15 cellular contexts compared by ENCODE assay signal in genomic region chr15:62021991-62022600, GRCh38. TPM values are rescaled to one million over a fixed set of nuclear protein-coding genes. Genes with fewer than 3 reads are reported as not detected.
DNase-seq lines count a peak whose midpoint lies in the region; ATAC-seq, FAIRE-seq and TF ChIP-seq lines count a peak whose summit lies in the region.
"Had no signal": no experiment of that assay in that cellular context is flagged by ENCODE, and none has a peak within 500 bp of the region (broad histone marks: within the 10 kb centered on the region; RNA-seq: fewer than 3 reads in every experiment).

No MANE protein-coding gene starts in this region.

- no peak for ATAC-seq in GM21825 (IDR thresholded peaks at IDR 0.05; ENCODE audit: unreplicated experiment)

- no peaks in the 10 kb centered on the region for H3K36me3 ChIP-seq in astrocyte (ENCODE audit: insufficient read depth, low read length)
- no peaks in the 10 kb centered on the region for H3K36me3 ChIP-seq in mesendoderm (ENCODE audit: control insufficient read depth, insufficient read depth, low read length)
- H3K36me3 ChIP-seq in CD8-positive, alpha-beta memory T cell (ENCODE audit: insufficient read depth, low read length): peaks cover 11% of the 10 kb centered on the region

- no peaks in the 10 kb centered on the region for H3K9me3 ChIP-seq in astrocyte (ENCODE audit: insufficient read depth, low read depth, low read length)
- no peaks in the 10 kb centered on the region for H3K9me3 ChIP-seq in CD8-positive, alpha-beta memory T cell (ENCODE audit: low read length)

- H3K9me3 Mint-ChIP-seq in astrocyte (ENCODE audit: unreplicated experiment): peaks cover 1% of the 10 kb centered on the region
- no peaks in the 10 kb centered on the region for H3K9me3 Mint-ChIP-seq in CD8-positive, alpha-beta memory T cell
- H3K9me3 Mint-ChIP-seq: immature natural killer cell had no signal

- peaks cover 20% of the 10 kb centered on the region for H3K36me3 Mint-ChIP-seq in astrocyte (ENCODE audit: low read depth, unreplicated experiment)
- peaks cover 26 to 68% (median 41%) of the 10 kb centered on the region in 3 donors for H3K36me3 Mint-ChIP-seq in CD8-positive, alpha-beta memory T cell

- peaks cover 2% of the 10 kb centered on the region for H3K4me1 Mint-ChIP-seq in astrocyte (ENCODE audit: low read depth, unreplicated experiment)
- H3K4me1 Mint-ChIP-seq in CD8-positive, alpha-beta memory T cell: peaks cover 9 to 12% (median 10%) of the 10 kb centered on the region in 3 donors

- H3K27me3 ChIP-seq in astrocyte (ENCODE audit: insufficient read depth, low read length) (no peaks in the 10 kb centered on the region), mesendoderm (ENCODE audit: insufficient read depth, low read length, poor library complexity) (no peaks in the 10 kb centered on the region)
- no peaks in the 10 kb centered on the region for H3K27me3 ChIP-seq in CD8-positive, alpha-beta memory T cell (ENCODE audit: insufficient read depth, low read length, poor library complexity, severe bottlenecking)

- H4K5ac ChIP-seq in mesendoderm (ENCODE audit: low read length): no peak overlapping the region

- POLR2A ChIA-PET in CD8-positive, alpha-beta memory T cell (lab: Charles Lee): no interaction called here

- no peak overlapping the region for H3K56ac ChIP-seq in mesendoderm (ENCODE audit: low read length)

- no peak overlapping the region for H3K4ac ChIP-seq in mesendoderm (ENCODE audit: low read depth, low read length)

- H3K9ac ChIP-seq in astrocyte (ENCODE audit: low read length) (no peak overlapping the region), mesendoderm (ENCODE audit: low read length) (no peak overlapping the region)

- no peak overlapping the region for H3K23ac ChIP-seq in mesendoderm (ENCODE audit: low read length)

- H3K27ac ChIP-seq in astrocyte (ENCODE audit: low read depth, low read length) (no peak overlapping the region), mesendoderm (ENCODE audit: low read depth, low read length) (no peak overlapping the region)
- H3K27ac ChIP-seq in CD8-positive, alpha-beta memory T cell (ENCODE audit: low read depth, low read length): no peak overlapping the region

- H4K8ac ChIP-seq in mesendoderm (ENCODE audit: low read depth, low read length): no peak overlapping the region

- no peak overlapping the region for H2BK5ac ChIP-seq in mesendoderm (ENCODE audit: low read length)

- no CpG with 5 or more reads among the region's 3 CpGs for WGBS in mesendoderm (ENCODE audit: extremely low coverage, insufficient coverage, low lambda C conversion rate)

- H3K4me2 ChIP-seq in astrocyte (ENCODE audit: low read length) (no peak overlapping the region), mesendoderm (ENCODE audit: low read length) (no peak overlapping the region)

- CTCF ChIA-PET in CD8-positive, alpha-beta memory T cell (lab: Charles Lee): no interaction called here

- H3K79me1 ChIP-seq in mesendoderm (ENCODE audit: low read length): no peaks in the 10 kb centered on the region

- H2AK5ac ChIP-seq in mesendoderm (ENCODE audit: low read length): no peak overlapping the region

- FAIRE-seq in astrocyte (lab: Jason Lieb, UNC): no peak

- H3K18ac ChIP-seq in mesendoderm (ENCODE audit: low read length): no peak overlapping the region

- no peak overlapping the region for H2BK120ac ChIP-seq in mesendoderm (ENCODE audit: low read depth, low read length)

- no peak overlapping the region for H3K4me3 Mint-ChIP-seq in astrocyte (ENCODE audit: unreplicated experiment)
- no peak overlapping the region for H3K4me3 Mint-ChIP-seq in CD8-positive, alpha-beta memory T cell
- H3K4me3 Mint-ChIP-seq: activated CD4-positive, alpha-beta memory T cell treated with anti-CD3 and anti-CD28 coated beads for 36 hours; activated naive CD8-positive, alpha-beta T cell treated with anti-CD3 and anti-CD28 coated beads, Interleukin-2, amount 10 ng/mL, durations not matched to agents 7 days and 5 days; immature natural killer cell had no signal

- H3K79me2 ChIP-seq in astrocyte (ENCODE audit: insufficient read depth, low read length) (no peaks in the 10 kb centered on the region), mesendoderm (ENCODE audit: control insufficient read depth, insufficient read depth, low read length) (no peaks in the 10 kb centered on the region)

- in situ Hi-C loops in KBM-7 (cut with MboI; ENCODE audit: low pct_unique_long_range_greater_than_20kb, low sequenced_read_pairs): no loop called here

- no peak overlapping the region for H2BK15ac ChIP-seq in mesendoderm (replicated peaks; ENCODE audit: low read depth)

- no peak overlapping the region for H3K4me3 ChIP-seq in astrocyte (ENCODE audit: insufficient read depth, low read depth, low read length)
- H3K4me3 ChIP-seq in mesendoderm (ENCODE audit: low read length): no peak overlapping the region
- no peak overlapping the region for H3K4me3 ChIP-seq in CD8-positive, alpha-beta memory T cell (ENCODE audit: low read length)

- peak; percentile 9 for DNase-seq in DMS53 (lab: John Stamatoyannopoulos, UW)
- DNase-seq in DMS53 treated with DMSO at 0.1 percent for 48 hours (lab: John Stamatoyannopoulos, UW; ENCODE audit: unreplicated experiment): no peak
- peak; percentile 25 for DNase-seq in KBM-7
- no peak for DNase-seq in astrocyte (ENCODE audit: low read depth)
- DNase-seq in mesendoderm: peak; percentile 25
- DNase-seq in NCI-H1417 (lab: John Stamatoyannopoulos, UW): no peak
- DNase-seq in CD8-positive, alpha-beta memory T cell: no peak
- DNase-seq: 8988T; activated CD4-positive, alpha-beta memory T cell treated with anti-CD3 and anti-CD28 coated beads for 36 hours; activated naive CD8-positive, alpha-beta T cell treated with anti-CD3 and anti-CD28 coated beads, Interleukin-2, amount 10 ng/mL, durations not matched to agents 7 days and 5 days; immature natural killer cell; NCI-H2107; stimulated activated CD4-positive, alpha-beta T cell treated with anti-CD3 and anti-CD28 coated beads, Interleukin-1b, Interleukin-23, amount 100 ng/mL, for 48 hours had no signal

- H3K27ac Mint-ChIP-seq in astrocyte (ENCODE audit: unreplicated experiment): no peak overlapping the region
- H3K27ac Mint-ChIP-seq in CD8-positive, alpha-beta memory T cell: no peak overlapping the region
- H3K27ac Mint-ChIP-seq: activated CD4-positive, alpha-beta memory T cell treated with anti-CD3 and anti-CD28 coated beads for 36 hours; activated naive CD8-positive, alpha-beta T cell treated with anti-CD3 and anti-CD28 coated beads, Interleukin-2, amount 10 ng/mL, durations not matched to agents 7 days and 5 days had no signal

- H4K20me1 ChIP-seq in astrocyte (ENCODE audit: insufficient read depth, low read length): no peaks in the 10 kb centered on the region

- H3K27me3 Mint-ChIP-seq in astrocyte (ENCODE audit: low read depth, unreplicated experiment): no peaks in the 10 kb centered on the region
- H3K27me3 Mint-ChIP-seq in CD8-positive, alpha-beta memory T cell: no peaks in the 10 kb centered on the region
- H3K27me3 Mint-ChIP-seq: activated CD4-positive, alpha-beta memory T cell treated with anti-CD3 and anti-CD28 coated beads for 36 hours; activated naive CD8-positive, alpha-beta T cell treated with anti-CD3 and anti-CD28 coated beads, Interleukin-2, amount 10 ng/mL, durations not matched to agents 7 days and 5 days had no signal

- no peaks in the 10 kb centered on the region for H3K4me1 ChIP-seq in astrocyte (ENCODE audit: insufficient read depth, low read length)
- H3K4me1 ChIP-seq in mesendoderm (ENCODE audit: control insufficient read depth, low read depth, low read length): no peaks in the 10 kb centered on the region
- no peaks in the 10 kb centered on the region for H3K4me1 ChIP-seq in CD8-positive, alpha-beta memory T cell (ENCODE audit: insufficient read depth, low read length)

- peak; percentile 36 for TF ChIP-seq CTCF in astrocyte (IDR thresholded peaks at IDR 0.05; ENCODE audit: insufficient read depth, low read depth, low read length)

- no peak overlapping the region for H2AFZ ChIP-seq in astrocyte (ENCODE audit: low read depth, low read length)

RNA-seq across cellular contexts. Expression of gene VPS13C, which starts 38.2 kb away (rescaled TPM):
- 33.6 and 35.4 TPM in 2 replicates for total RNA-seq in astrocyte
- polyA plus RNA-seq in mesendoderm (2013, experiment 1 of 2): 2.4 TPM
- 2.5 TPM for polyA plus RNA-seq in mesendoderm (2013, experiment 2 of 2)
- total RNA-seq in CD8-positive, alpha-beta memory T cell: 10 to 100 TPM; 42.5 to 42.9 TPM
- polyA plus RNA-seq in CD8-positive, alpha-beta memory T cell: 15.8 TPM

RNA-seq across cellular contexts. Expression of gene C2CD4A, which starts 44.7 kb away (rescaled TPM):
- not detected in 2 replicates for total RNA-seq in astrocyte
- 0.01 TPM for polyA plus RNA-seq in mesendoderm (2013, experiment 1 of 2)
- polyA plus RNA-seq in mesendoderm (2013, experiment 2 of 2): 0.04 TPM
- total RNA-seq in CD8-positive, alpha-beta memory T cell: under 1 TPM; 0.09 to 0.13 TPM
- not detected for polyA plus RNA-seq in CD8-positive, alpha-beta memory T cell
- total RNA-seq: activated naive CD8-positive, alpha-beta T cell treated with anti-CD3 and anti-CD28 coated beads, Interleukin-2, amount 10 ng/mL, durations not matched to agents 7 days and 5 days had no signal
- polyA plus RNA-seq: immature natural killer cell, neural cell had no signal

Comparison
In these comparisons a context has a peak if more than half of its experiments do, and no peak if none do; other contexts are left out.
1. DNase-seq: peak in DMS53 (single experiment), KBM-7 (single experiment) and mesendoderm (single experiment); none in DMS53 treated with DMSO at 0.1 percent for 48 hours (single experiment), astrocyte (single experiment), NCI-H1417 (0 of 3) and CD8-positive, alpha-beta memory T cell (0 of 5).